ENCODE assay signal across 30 cellular contexts in the genomic region with DNA sequence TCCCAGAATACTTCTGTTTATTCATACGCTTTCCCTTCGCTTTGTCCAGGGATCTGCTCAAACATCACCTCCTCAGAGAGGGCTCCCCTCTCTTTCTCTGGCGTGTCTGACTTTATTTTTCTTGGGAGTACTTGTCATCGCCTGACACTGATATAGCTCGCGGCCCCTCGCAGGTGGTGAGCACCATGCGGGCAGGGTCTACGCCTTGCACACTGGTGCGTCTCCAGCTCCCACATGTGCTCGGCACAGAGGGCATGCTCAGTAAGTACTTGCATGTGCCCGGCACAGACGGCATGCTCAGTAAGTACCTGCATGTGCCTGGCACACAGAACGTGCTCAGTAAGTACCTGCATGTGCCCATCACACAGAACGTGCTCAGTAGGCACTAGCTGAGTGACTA. TPM values are rescaled to one million over a fixed set of nuclear protein-coding genes. Genes with fewer than 3 reads are reported as not detected.
"Had no signal": no experiment of that assay in that cellular context is flagged by ENCODE, and none has a peak within 500 bp of the region (broad histone marks: within the 10 kb centered on the region; RNA-seq: fewer than 3 reads in every experiment).

No MANE protein-coding gene starts in this region.

- H3K9me3 Mint-ChIP-seq: activated CD4-positive, alpha-beta memory T cell treated with anti-CD3 and anti-CD28 coated beads, Interleukin-2, amount 10 ng/mL, durations not matched to agents 7 days and 5 days; activated CD4-positive, alpha-beta T cell treated with anti-CD3 and anti-CD28 coated beads, Interleukin-2, amount 10 ng/mL, durations not matched to agents 7 days and 5 days; activated naive CD4-positive, alpha-beta T cell treated with anti-CD3 and anti-CD28 coated beads, Interleukin-2, amount 50 U/mL, for 72 hours; endodermal cell; naive thymus-derived CD4-positive, alpha-beta T cell; neural crest cell had no signal

- H3K36me3 Mint-ChIP-seq: activated CD8-positive, alpha-beta memory T cell treated with anti-CD3 and anti-CD28 coated beads, Interleukin-2, amount 10 ng/mL, durations not matched to agents 7 days and 5 days; activated naive CD4-positive, alpha-beta T cell treated with anti-CD3 and anti-CD28 coated beads, Interleukin-2, amount 50 U/mL, for 72 hours; brain; immature natural killer cell; naive thymus-derived CD4-positive, alpha-beta T cell had no signal

- H3K27me3 Mint-ChIP-seq: activated CD4-positive, alpha-beta T cell treated with anti-CD3 and anti-CD28 coated beads, Interleukin-2, amount 10 ng/mL, durations not matched to agents 7 days and 5 days; naive thymus-derived CD4-positive, alpha-beta T cell had no signal

- H3K27ac Mint-ChIP-seq: activated CD4-positive, alpha-beta memory T cell treated with anti-CD3 and anti-CD28 coated beads, Interleukin-2, amount 10 ng/mL, durations not matched to agents 7 days and 5 days; activated CD4-positive, alpha-beta T cell treated with anti-CD3 and anti-CD28 coated beads, Interleukin-2, amount 10 ng/mL, durations not matched to agents 7 days and 5 days; activated CD8-positive, alpha-beta memory T cell treated with anti-CD3 and anti-CD28 coated beads, Interleukin-2, amount 10 ng/mL, durations not matched to agents 7 days and 5 days; endodermal cell had no signal

- H3K9me3 ChIP-seq: adrenal gland, ascending aorta, spleen, suprapubic skin, tibial artery, upper lobe of right lung had no signal

- H3K36me3 ChIP-seq: adrenal gland, ascending aorta, cardiac muscle cell, spleen, suprapubic skin, tibial artery, upper lobe of right lung had no signal

- H3K27ac ChIP-seq: adrenal gland, ascending aorta, cardiac muscle cell, suprapubic skin, tibial artery, upper lobe of right lung had no signal

- H3K4me3 ChIP-seq: adrenal gland, ascending aorta, cardiac muscle cell, spleen, suprapubic skin, tibial artery, upper lobe of right lung had no signal

- H3K4me1 Mint-ChIP-seq: activated CD4-positive, alpha-beta memory T cell treated with anti-CD3 and anti-CD28 coated beads, Interleukin-2, amount 10 ng/mL, durations not matched to agents 7 days and 5 days; activated CD4-positive, alpha-beta T cell treated with anti-CD3 and anti-CD28 coated beads, Interleukin-2, amount 10 ng/mL, durations not matched to agents 7 days and 5 days; brain; endodermal cell; immature natural killer cell; neural crest cell had no signal

- ATAC-seq: activated CD8-positive, alpha-beta memory T cell treated with anti-CD3 and anti-CD28 coated beads, Interleukin-2, amount 10 ng/mL, durations not matched to agents 7 days and 5 days; activated naive CD4-positive, alpha-beta T cell treated with anti-CD3 and anti-CD28 coated beads, Interleukin-2, amount 50 U/mL, for 72 hours; esophagus mucosa; naive thymus-derived CD4-positive, alpha-beta T cell; right cardiac atrium; upper lobe of right lung had no signal

- DNase-seq: activated CD4-positive, alpha-beta memory T cell treated with anti-CD3 and anti-CD28 coated beads, Interleukin-2, amount 10 ng/mL, durations not matched to agents 7 days and 5 days; activated CD4-positive, alpha-beta T cell treated with anti-CD3 and anti-CD28 coated beads for 1 hour; activated CD4-positive, alpha-beta T cell treated with anti-CD3 and anti-CD28 coated beads, Interleukin-2, amount 10 ng/mL, durations not matched to agents 7 days and 5 days; activated CD8-positive, alpha-beta memory T cell treated with anti-CD3 and anti-CD28 coated beads, Interleukin-2, amount 10 ng/mL, durations not matched to agents 7 days and 5 days; activated naive CD4-positive, alpha-beta T cell; activated T-cell treated with anti-CD3 and anti-CD28 coated beads, Interleukin-2, amount 50 U/mL, for 48 hours; adrenal gland; cortex of kidney; endodermal cell; foreskin fibroblast; hypothalamus; immature natural killer cell; kidney; midbrain; naive thymus-derived CD4-positive, alpha-beta T cell; occipital lobe; right cardiac atrium; spleen; stimulated activated CD4-positive, alpha-beta T cell treated with anti-CD3 and anti-CD28 coated beads, Interleukin-2, amount 100 ng/mL, for 48 hours; T-helper 2 cell; tibial artery; upper lobe of right lung had no signal

- H3K27me3 ChIP-seq: adrenal gland, ascending aorta, cardiac muscle cell, upper lobe of right lung had no signal

- FAIRE-seq: kidney had no signal

- H3K4me3 Mint-ChIP-seq: activated CD4-positive, alpha-beta memory T cell treated with anti-CD3 and anti-CD28 coated beads, Interleukin-2, amount 10 ng/mL, durations not matched to agents 7 days and 5 days; activated CD4-positive, alpha-beta T cell treated with anti-CD3 and anti-CD28 coated beads, Interleukin-2, amount 10 ng/mL, durations not matched to agents 7 days and 5 days; activated CD8-positive, alpha-beta memory T cell treated with anti-CD3 and anti-CD28 coated beads, Interleukin-2, amount 10 ng/mL, durations not matched to agents 7 days and 5 days; brain; endodermal cell; immature natural killer cell; naive thymus-derived CD4-positive, alpha-beta T cell; neural crest cell had no signal

- H3K4me1 ChIP-seq: adrenal gland, ascending aorta, suprapubic skin, tibial artery, upper lobe of right lung had no signal

RNA-seq across cellular contexts. Expression of gene IRF8, which starts 57.5 kb away (rescaled TPM):
- total RNA-seq: pulmonary artery endothelial cell had no signal
